ENCODE assay signal across 1 cellular context in the genomic region with DNA sequence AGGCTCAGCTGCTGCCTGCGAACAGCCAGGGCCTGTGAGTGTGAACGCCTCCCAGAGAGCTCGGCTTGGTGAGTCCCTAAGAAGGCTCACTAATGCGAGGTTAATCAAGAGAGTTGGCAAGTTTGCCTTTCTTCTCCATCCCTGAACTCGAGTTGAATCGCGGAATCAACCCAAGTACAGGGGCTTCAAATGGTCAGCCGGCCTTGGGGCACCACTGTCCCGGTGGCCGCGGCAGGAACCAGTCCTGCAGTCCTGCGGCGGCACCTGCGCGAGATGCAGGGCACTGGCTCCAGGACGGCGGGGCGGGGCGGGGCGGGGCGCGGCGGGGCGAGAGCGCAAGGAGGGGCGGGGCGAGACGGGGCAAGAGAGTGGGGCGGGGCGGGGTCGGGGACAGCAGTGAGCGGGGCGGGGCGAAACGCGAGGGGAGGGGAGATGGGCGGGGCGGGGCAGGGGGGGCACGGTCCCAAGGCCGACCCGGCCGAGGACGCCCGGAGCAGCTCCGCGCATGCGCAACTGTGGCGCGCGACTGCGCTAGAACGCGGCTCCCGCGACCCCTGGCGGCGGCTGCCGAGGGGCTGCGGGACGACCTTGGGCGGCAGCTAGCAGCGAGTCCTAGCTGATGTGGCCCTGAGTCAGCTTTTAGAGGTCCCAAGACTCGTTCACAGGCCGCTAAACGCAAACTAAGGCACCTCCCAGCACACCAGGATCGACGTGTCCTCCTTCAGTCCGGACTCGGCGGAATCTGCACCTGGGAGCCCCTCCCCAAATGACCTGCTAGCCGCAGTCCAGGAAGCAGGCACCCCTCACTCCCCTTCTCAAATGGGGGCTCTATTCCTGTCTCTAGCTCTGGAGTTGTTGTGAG.
TF ChIP-seq lines count a peak whose summit lies in the region.

No MANE protein-coding gene starts in this region.

TF ChIP-seq in HepG2, 621 proteins besides CTCF, POLR2A, EP300 and RAD21 (continued from another document and continues in another):
- TF ChIP-seq, protein P1, sequence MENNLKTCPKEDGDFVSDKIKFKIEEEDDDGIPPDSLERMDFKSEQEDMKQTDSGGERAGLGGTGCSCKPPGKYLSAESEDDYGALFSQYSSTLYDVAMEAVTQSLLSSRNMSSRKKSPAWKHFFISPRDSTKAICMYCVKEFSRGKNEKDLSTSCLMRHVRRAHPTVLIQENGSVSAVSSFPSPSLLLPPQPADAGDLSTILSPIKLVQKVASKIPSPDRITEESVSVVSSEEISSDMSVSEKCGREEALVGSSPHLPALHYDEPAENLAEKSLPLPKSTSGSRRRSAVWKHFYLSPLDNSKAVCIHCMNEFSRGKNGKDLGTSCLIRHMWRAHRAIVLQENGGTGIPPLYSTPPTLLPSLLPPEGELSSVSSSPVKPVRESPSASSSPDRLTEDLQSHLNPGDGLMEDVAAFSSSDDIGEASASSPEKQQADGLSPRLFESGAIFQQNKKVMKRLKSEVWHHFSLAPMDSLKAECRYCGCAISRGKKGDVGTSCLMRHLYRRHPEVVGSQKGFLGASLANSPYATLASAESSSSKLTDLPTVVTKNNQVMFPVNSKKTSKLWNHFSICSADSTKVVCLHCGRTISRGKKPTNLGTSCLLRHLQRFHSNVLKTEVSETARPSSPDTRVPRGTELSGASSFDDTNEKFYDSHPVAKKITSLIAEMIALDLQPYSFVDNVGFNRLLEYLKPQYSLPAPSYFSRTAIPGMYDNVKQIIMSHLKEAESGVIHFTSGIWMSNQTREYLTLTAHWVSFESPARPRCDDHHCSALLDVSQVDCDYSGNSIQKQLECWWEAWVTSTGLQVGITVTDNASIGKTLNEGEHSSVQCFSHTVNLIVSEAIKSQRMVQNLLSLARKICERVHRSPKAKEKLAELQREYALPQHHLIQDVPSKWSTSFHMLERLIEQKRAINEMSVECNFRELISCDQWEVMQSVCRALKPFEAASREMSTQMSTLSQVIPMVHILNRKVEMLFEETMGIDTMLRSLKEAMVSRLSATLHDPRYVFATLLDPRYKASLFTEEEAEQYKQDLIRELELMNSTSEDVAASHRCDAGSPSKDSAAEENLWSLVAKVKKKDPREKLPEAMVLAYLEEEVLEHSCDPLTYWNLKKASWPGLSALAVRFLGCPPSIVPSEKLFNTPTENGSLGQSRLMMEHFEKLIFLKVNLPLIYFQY (CRISPR knock-in tag; IDR thresholded peaks at IDR 0.05; ENCODE audit: borderline replicate concordance): no peak
- no peak for TF ChIP-seq TOE1 (CRISPR knock-in tag; IDR thresholded peaks at IDR 0.05)
- TF ChIP-seq HNRNPK (IDR thresholded peaks at IDR 0.05; ENCODE audit: low read depth, low read length, poor library complexity, severe bottlenecking): peak; percentile 97
- no peak for TF ChIP-seq SIN3A (IDR thresholded peaks at IDR 0.05; ENCODE audit: borderline replicate concordance, low read depth, low read length)
- TF ChIP-seq ZNF432 (CRISPR knock-in tag; IDR thresholded peaks at IDR 0.05; ENCODE audit: borderline replicate concordance): no peak
- TF ChIP-seq, protein P2, sequence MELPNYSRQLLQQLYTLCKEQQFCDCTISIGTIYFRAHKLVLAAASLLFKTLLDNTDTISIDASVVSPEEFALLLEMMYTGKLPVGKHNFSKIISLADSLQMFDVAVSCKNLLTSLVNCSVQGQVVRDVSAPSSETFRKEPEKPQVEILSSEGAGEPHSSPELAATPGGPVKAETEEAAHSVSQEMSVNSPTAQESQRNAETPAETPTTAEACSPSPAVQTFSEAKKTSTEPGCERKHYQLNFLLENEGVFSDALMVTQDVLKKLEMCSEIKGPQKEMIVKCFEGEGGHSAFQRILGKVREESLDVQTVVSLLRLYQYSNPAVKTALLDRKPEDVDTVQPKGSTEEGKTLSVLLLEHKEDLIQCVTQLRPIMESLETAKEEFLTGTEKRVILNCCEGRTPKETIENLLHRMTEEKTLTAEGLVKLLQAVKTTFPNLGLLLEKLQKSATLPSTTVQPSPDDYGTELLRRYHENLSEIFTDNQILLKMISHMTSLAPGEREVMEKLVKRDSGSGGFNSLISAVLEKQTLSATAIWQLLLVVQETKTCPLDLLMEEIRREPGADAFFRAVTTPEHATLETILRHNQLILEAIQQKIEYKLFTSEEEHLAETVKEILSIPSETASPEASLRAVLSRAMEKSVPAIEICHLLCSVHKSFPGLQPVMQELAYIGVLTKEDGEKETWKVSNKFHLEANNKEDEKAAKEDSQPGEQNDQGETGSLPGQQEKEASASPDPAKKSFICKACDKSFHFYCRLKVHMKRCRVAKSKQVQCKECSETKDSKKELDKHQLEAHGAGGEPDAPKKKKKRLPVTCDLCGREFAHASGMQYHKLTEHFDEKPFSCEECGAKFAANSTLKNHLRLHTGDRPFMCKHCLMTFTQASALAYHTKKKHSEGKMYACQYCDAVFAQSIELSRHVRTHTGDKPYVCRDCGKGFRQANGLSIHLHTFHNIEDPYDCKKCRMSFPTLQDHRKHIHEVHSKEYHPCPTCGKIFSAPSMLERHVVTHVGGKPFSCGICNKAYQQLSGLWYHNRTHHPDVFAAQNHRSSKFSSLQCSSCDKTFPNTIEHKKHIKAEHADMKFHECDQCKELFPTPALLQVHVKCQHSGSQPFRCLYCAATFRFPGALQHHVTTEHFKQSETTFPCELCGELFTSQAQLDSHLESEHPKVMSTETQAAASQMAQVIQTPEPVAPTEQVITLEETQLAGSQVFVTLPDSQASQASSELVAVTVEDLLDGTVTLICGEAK (IDR thresholded peaks at IDR 0.05): no peak
- TF ChIP-seq, protein P2 (CRISPR knock-in tag; IDR thresholded peaks at IDR 0.05): no peak
- TF ChIP-seq DNMT3B (CRISPR knock-in tag; conservative IDR thresholded peaks at IDR 0.05): no peak
- no peak for TF ChIP-seq ZNF747 (CRISPR knock-in tag; IDR thresholded peaks at IDR 0.05; ENCODE audit: borderline replicate concordance)
- TF ChIP-seq, protein P3, sequence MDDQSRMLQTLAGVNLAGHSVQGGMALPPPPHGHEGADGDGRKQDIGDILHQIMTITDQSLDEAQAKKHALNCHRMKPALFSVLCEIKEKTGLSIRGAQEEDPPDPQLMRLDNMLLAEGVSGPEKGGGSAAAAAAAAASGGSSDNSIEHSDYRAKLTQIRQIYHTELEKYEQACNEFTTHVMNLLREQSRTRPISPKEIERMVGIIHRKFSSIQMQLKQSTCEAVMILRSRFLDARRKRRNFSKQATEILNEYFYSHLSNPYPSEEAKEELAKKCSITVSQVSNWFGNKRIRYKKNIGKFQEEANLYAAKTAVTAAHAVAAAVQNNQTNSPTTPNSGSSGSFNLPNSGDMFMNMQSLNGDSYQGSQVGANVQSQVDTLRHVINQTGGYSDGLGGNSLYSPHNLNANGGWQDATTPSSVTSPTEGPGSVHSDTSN (CRISPR knock-in tag; IDR thresholded peaks at IDR 0.05; ENCODE audit: borderline replicate concordance): no peak
- TF ChIP-seq, protein P4, sequence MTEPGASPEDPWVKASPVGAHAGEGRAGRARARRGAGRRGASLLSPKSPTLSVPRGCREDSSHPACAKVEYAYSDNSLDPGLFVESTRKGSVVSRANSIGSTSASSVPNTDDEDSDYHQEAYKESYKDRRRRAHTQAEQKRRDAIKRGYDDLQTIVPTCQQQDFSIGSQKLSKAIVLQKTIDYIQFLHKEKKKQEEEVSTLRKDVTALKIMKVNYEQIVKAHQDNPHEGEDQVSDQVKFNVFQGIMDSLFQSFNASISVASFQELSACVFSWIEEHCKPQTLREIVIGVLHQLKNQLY (CRISPR knock-in tag; IDR thresholded peaks at IDR 0.05): no peak
- 0 out of 2 replicates have a peak, but pooled peaks have one; percentile 5 for TF ChIP-seq FOXA3 (CRISPR knock-in tag; IDR thresholded peaks at IDR 0.05)
- no peak for TF ChIP-seq NCOA1 (CRISPR knock-in tag; IDR thresholded peaks at IDR 0.05)
- no peak for TF ChIP-seq REPIN1 (CRISPR knock-in tag; IDR thresholded peaks at IDR 0.05; ENCODE audit: borderline replicate concordance, low read depth)
- TF ChIP-seq ZNF34 (CRISPR knock-in tag; IDR thresholded peaks at IDR 0.05; ENCODE audit: borderline replicate concordance): no peak
- no peak for TF ChIP-seq U2AF1 (optimal IDR thresholded peaks at IDR 0.05; ENCODE audit: low read depth, low read length)
- TF ChIP-seq, protein P5, sequence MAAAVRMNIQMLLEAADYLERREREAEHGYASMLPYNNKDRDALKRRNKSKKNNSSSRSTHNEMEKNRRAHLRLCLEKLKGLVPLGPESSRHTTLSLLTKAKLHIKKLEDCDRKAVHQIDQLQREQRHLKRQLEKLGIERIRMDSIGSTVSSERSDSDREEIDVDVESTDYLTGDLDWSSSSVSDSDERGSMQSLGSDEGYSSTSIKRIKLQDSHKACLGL (CRISPR knock-in tag; IDR thresholded peaks at IDR 0.05): 0 out of 2 replicates have a peak, but pooled peaks have one; percentile 10
- TF ChIP-seq SNAI1 (CRISPR knock-in tag; IDR thresholded peaks at IDR 0.05; ENCODE audit: borderline replicate concordance): no peak
- no peak for TF ChIP-seq ZKSCAN8 (CRISPR knock-in tag; IDR thresholded peaks at IDR 0.05; ENCODE audit: borderline replicate concordance)
- peak; percentile 46; the same call in 1 of the 2 replicates for TF ChIP-seq POLR2AphosphoS5 (IDR thresholded peaks at IDR 0.05; ENCODE audit: low read depth, low read length)
- no peak for TF ChIP-seq MYC (CRISPR knock-in tag; IDR thresholded peaks at IDR 0.05; ENCODE audit: borderline replicate concordance)
- TF ChIP-seq RXRB (CRISPR knock-in tag; IDR thresholded peaks at IDR 0.05; ENCODE audit: borderline replicate concordance): peak; percentile 16; the same call in 1 of the 2 replicates
- TF ChIP-seq ZNF589 (CRISPR knock-in tag; conservative IDR thresholded peaks at IDR 0.05): no peak
- no peak for TF ChIP-seq TRIM24 (CRISPR knock-in tag; IDR thresholded peaks at IDR 0.05)
- TF ChIP-seq KLF16 (CRISPR knock-in tag; IDR thresholded peaks at IDR 0.05): no peak
- TF ChIP-seq KDM5B (CRISPR knock-in tag; IDR thresholded peaks at IDR 0.05; ENCODE audit: borderline replicate concordance): peak; percentile 49; the same call in 1 of the 2 replicates
- TF ChIP-seq NFIC (IDR thresholded peaks at IDR 0.05; ENCODE audit: low read length): no peak
- TF ChIP-seq, protein P6, sequence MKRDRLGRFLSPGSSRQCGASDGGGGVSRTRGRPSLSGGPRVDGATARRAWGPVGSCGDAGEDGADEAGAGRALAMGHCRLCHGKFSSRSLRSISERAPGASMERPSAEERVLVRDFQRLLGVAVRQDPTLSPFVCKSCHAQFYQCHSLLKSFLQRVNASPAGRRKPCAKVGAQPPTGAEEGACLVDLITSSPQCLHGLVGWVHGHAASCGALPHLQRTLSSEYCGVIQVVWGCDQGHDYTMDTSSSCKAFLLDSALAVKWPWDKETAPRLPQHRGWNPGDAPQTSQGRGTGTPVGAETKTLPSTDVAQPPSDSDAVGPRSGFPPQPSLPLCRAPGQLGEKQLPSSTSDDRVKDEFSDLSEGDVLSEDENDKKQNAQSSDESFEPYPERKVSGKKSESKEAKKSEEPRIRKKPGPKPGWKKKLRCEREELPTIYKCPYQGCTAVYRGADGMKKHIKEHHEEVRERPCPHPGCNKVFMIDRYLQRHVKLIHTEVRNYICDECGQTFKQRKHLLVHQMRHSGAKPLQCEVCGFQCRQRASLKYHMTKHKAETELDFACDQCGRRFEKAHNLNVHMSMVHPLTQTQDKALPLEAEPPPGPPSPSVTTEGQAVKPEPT (CRISPR knock-in tag; IDR thresholded peaks at IDR 0.05; ENCODE audit: low read depth): no peak
- TF ChIP-seq, protein P7, sequence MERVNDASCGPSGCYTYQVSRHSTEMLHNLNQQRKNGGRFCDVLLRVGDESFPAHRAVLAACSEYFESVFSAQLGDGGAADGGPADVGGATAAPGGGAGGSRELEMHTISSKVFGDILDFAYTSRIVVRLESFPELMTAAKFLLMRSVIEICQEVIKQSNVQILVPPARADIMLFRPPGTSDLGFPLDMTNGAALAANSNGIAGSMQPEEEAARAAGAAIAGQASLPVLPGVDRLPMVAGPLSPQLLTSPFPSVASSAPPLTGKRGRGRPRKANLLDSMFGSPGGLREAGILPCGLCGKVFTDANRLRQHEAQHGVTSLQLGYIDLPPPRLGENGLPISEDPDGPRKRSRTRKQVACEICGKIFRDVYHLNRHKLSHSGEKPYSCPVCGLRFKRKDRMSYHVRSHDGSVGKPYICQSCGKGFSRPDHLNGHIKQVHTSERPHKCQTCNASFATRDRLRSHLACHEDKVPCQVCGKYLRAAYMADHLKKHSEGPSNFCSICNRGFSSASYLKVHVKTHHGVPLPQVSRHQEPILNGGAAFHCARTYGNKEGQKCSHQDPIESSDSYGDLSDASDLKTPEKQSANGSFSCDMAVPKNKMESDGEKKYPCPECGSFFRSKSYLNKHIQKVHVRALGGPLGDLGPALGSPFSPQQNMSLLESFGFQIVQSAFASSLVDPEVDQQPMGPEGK (CRISPR knock-in tag; IDR thresholded peaks at IDR 0.05): peak; percentile 75
- TF ChIP-seq NR2F1 (CRISPR knock-in tag; IDR thresholded peaks at IDR 0.05): no peak
- TF ChIP-seq ZKSCAN1 (IDR thresholded peaks at IDR 0.05; ENCODE audit: low read length): no peak
- TF ChIP-seq ELF1 (CRISPR knock-in tag; IDR thresholded peaks at IDR 0.05): no peak
- peak; percentile 40; the same call in 1 of the 2 replicates for TF ChIP-seq HOXA3 (CRISPR knock-in tag; IDR thresholded peaks at IDR 0.05)
- no peak for TF ChIP-seq ZNF251 (CRISPR knock-in tag; IDR thresholded peaks at IDR 0.05)
- TF ChIP-seq ZFP41 (CRISPR knock-in tag; IDR thresholded peaks at IDR 0.05; ENCODE audit: borderline replicate concordance): no peak
